Comparison of ENCODE assay signal across 9 cellular contexts in genomic region chr11:72103754-72104167, GRCh38. TPM values are rescaled to one million over a fixed set of nuclear protein-coding genes. Genes with fewer than 3 reads are reported as not detected.
DNase-seq lines count a peak whose midpoint lies in the region; ATAC-seq and TF ChIP-seq lines count a peak whose summit lies in the region.
"Had no signal": no experiment of that assay in that cellular context is flagged by ENCODE, and none has a peak within 500 bp of the region (broad histone marks: within the 10 kb centered on the region; RNA-seq: fewer than 3 reads in every experiment).

No MANE protein-coding gene starts in this region.

- peak overlapping the region; percentile 92 to 97 for H3K27ac Mint-ChIP-seq in effector memory CD8-positive, alpha-beta T cell

- H3K4me2 ChIP-seq in OCI-LY7 (ENCODE audit: low read length) (peak overlapping the region; percentile 70), neuronal stem cell (ENCODE audit: insufficient read depth, low read length, poor library complexity, severe bottlenecking) (peak overlapping the region; percentile 50)

- H3K27ac ChIP-seq in C4-2B (peak overlapping the region; percentile 96), OCI-LY7 (ENCODE audit: low read depth, low read length, poor library complexity, severe bottlenecking) (peak overlapping the region; percentile 38), neuronal stem cell (replicated peaks; ENCODE audit: low read length) (peak overlapping the region; percentile 69)

- peak overlapping the region; percentile 83 for H3K9ac ChIP-seq in neuronal stem cell (ENCODE audit: low read depth, low read length, poor library complexity)

- DNase-seq in OCI-LY7 (ENCODE audit: low spot score) (no peak), neuronal stem cell (ENCODE audit: low spot score) (no peak), posterior cingulate gyrus (no peak), erythroblast (lab: John Stamatoyannopoulos, UW) (no peak), SW 1271 (lab: John Stamatoyannopoulos, UW) (no peak)
- DNase-seq in effector memory CD8-positive, alpha-beta T cell = no peak

- H3K9me2 ChIP-seq in OCI-LY7 (ENCODE audit: insufficient read depth, low read length) = no peaks in the 10 kb centered on the region

- TF ChIP-seq CTCF in C4-2B (conservative IDR thresholded peaks at IDR 0.05) = no peak
- 0 out of 2 replicates have a peak, but pooled peaks have one; percentile 17 for TF ChIP-seq CTCF in OCI-LY7 (conservative IDR thresholded peaks at IDR 0.05; ENCODE audit: low read length)

- H3K79me2 ChIP-seq in OCI-LY7 (ENCODE audit: insufficient read depth, low read depth, low read length) = peaks cover 27% of the 10 kb centered on the region

- H3K4me1 Mint-ChIP-seq in effector memory CD8-positive, alpha-beta T cell (ENCODE audit: low read depth in 2 of 2) = peaks cover 34 to 38% of the 10 kb centered on the region in 2 donors

- no peak for TF ChIP-seq POLR2A in erythroblast (IDR thresholded peaks at IDR 0.05; ENCODE audit: low read length)

- no peak overlapping the region for H3K14ac ChIP-seq in neuronal stem cell (ENCODE audit: low read length)

- ATAC-seq in effector memory CD8-positive, alpha-beta T cell (replicated peaks) = no peak
- ATAC-seq in HG03159 (IDR thresholded peaks at IDR 0.05; ENCODE audit: unreplicated experiment) = no peak

- BruUV-seq in OCI-LY7 (replicated peaks; lab: Mats Ljungman, UMichigan) = TSS peak; percentile 87

- H2BK120ac ChIP-seq in neuronal stem cell (ENCODE audit: low read depth, low read length) = no peak overlapping the region

- peak overlapping the region; percentile 18 for H2BK12ac ChIP-seq in neuronal stem cell (ENCODE audit: low read length)

- CTCF ChIA-PET in OCI-LY7 (lab: Charles Lee; ENCODE audit: unreplicated experiment) = no interaction called here

- H3K23ac ChIP-seq in neuronal stem cell (ENCODE audit: low read depth, low read length, poor library complexity) = no peak overlapping the region

- H3K4me1 ChIP-seq in OCI-LY7 (ENCODE audit: insufficient read depth, low read length, poor library complexity, severe bottlenecking) (peaks cover 25% of the 10 kb centered on the region), neuronal stem cell (ENCODE audit: control insufficient read depth in 2 of 2, insufficient read depth in 1 of 2, low read depth in 1 of 2, low read length in 2 of 2) (peaks cover 9 to 11% of the 10 kb centered on the region in 2 donors)

- no CpG with 5 or more reads among the region's 11 CpGs for WGBS in neuronal stem cell (ENCODE audit: extremely low coverage in 2 of 2, insufficient read length in 2 of 2, insufficient replicate concordance in 1 of 2), 2 donors

- H4K91ac ChIP-seq in neuronal stem cell (ENCODE audit: low read depth, low read length, poor library complexity) = no peak overlapping the region

- no peaks in the 10 kb centered on the region for H3K27me3 ChIP-seq in neuronal stem cell (ENCODE audit: control insufficient read depth in 3 of 3, insufficient read depth in 3 of 3, low read depth in 1 of 3, low read length in 3 of 3)

- H3K36me3 ChIP-seq in OCI-LY7 (ENCODE audit: insufficient read depth, low read length) = peaks cover 26% of the 10 kb centered on the region
- H3K36me3 ChIP-seq in neuronal stem cell (replicated peaks in 1 of 2; ENCODE audit: control insufficient read depth in 2 of 2, insufficient read depth in 2 of 2, low read length in 2 of 2) = peaks cover 11 to 40% of the 10 kb centered on the region in 2 donors

- intact Hi-C loops in OCI-LY7 (cut with micrococcal nuclease; ENCODE audit: unreplicated experiment) (loop anchor here (1.0 kb wide), 2 partner anchors 9 to 23 kb away; partner anchors contain the start of genes ANAPC15, LRRC51 and NUMA1), posterior cingulate gyrus (cut with DNase I) (loop anchor here (1.0 to 5.0 kb wide), 3 partner anchors 9 to 176 kb away; partner anchors contain the start of genes ANAPC15, LRRC51, NUMA1 and RNF121)

- H4K20me1 ChIP-seq in OCI-LY7 (ENCODE audit: insufficient read depth, low read length) = no peaks in the 10 kb centered on the region

- H3K4ac ChIP-seq in neuronal stem cell (ENCODE audit: low read length) = no peak overlapping the region

- H2AK5ac ChIP-seq in neuronal stem cell (ENCODE audit: low read depth, low read length) = peak overlapping the region; percentile 20

- H3K4me3 Mint-ChIP-seq in effector memory CD8-positive, alpha-beta T cell = peak overlapping the region; percentile 79 to 88

- H2BK5ac ChIP-seq in neuronal stem cell (ENCODE audit: low read length) = no peak overlapping the region

- H2AFZ ChIP-seq in OCI-LY7 (ENCODE audit: low read length) = peak overlapping the region; percentile 74; the same call in 1 of the 2 replicates
- peak overlapping the region; percentile 54 for H2AFZ ChIP-seq in neuronal stem cell (ENCODE audit: low read length)

- peaks cover 4% of the 10 kb centered on the region for H3K79me1 ChIP-seq in neuronal stem cell (ENCODE audit: low read depth, low read length)

- H3K18ac ChIP-seq in neuronal stem cell (ENCODE audit: low read length) = peak overlapping the region; percentile 16

- no peaks in the 10 kb centered on the region for H3K9me3 Mint-ChIP-seq in effector memory CD8-positive, alpha-beta T cell

- peaks cover 21% of the 10 kb centered on the region for H3K36me3 Mint-ChIP-seq in effector memory CD8-positive, alpha-beta T cell (ENCODE audit: insufficient read depth)

- no peaks in the 10 kb centered on the region for H3K9me3 ChIP-seq in OCI-LY7 (ENCODE audit: low read length)
- H3K9me3 ChIP-seq in neuronal stem cell (replicated peaks in 1 of 2; ENCODE audit: control insufficient read depth in 2 of 2, insufficient read depth in 1 of 2, low read depth in 1 of 2, low read length in 2 of 2) = no peaks in the 10 kb centered on the region

- H3K4me3 ChIP-seq in OCI-LY7 (ENCODE audit: low read depth, low read length, poor library complexity, severe bottlenecking) (peak overlapping the region; percentile 56), neuronal stem cell (ENCODE audit: low read length in 2 of 2) (peak overlapping the region; percentile 31 to 82)

- no peak overlapping the region for H4K8ac ChIP-seq in neuronal stem cell (ENCODE audit: low read depth, low read length)

- no peaks in the 10 kb centered on the region for H3K27me3 Mint-ChIP-seq in effector memory CD8-positive, alpha-beta T cell

- POLR2A ChIA-PET in OCI-LY7 (lab: Charles Lee) = interaction anchor here (0.6 kb wide), 1 partner anchor 48 kb away, joined by 3 read pairs; no protein-coding TSS in a partner anchor

- peak overlapping the region; percentile 14 for H2BK15ac ChIP-seq in neuronal stem cell (ENCODE audit: low read length)

RNA-seq across cellular contexts. Expression of gene LAMTOR1, which starts 0.7 kb away (rescaled TPM):
- total RNA-seq in OCI-LY7 (2014; rRNA removed; shearing (Covaris generic)) = 50.7 and 64.1 TPM in 2 replicates
- total RNA-seq in OCI-LY7 (2022) = 58.6 and 61.8 TPM in 2 replicates
- polyA plus RNA-seq in neuronal stem cell (2013, experiment 1 of 2) = 66.8 TPM
- polyA plus RNA-seq in neuronal stem cell (2013, experiment 2 of 2) = 64.1 TPM

RNA-seq across cellular contexts. Expression of gene TOMT, which starts 2.0 kb away (rescaled TPM):
- not detected in 2 replicates for total RNA-seq in OCI-LY7 (2014; rRNA removed; shearing (Covaris generic))
- total RNA-seq in OCI-LY7 (2022) = not detected in 2 replicates
- polyA plus RNA-seq in neuronal stem cell (2013, experiment 1 of 2) = not detected
- not detected for polyA plus RNA-seq in neuronal stem cell (2013, experiment 2 of 2)
- total RNA-seq: T-helper 1 cell treated with Interleukin-12 subunit alpha and Interleukin-12 subunit beta and Interleukin-4 antibody, amounts not matched to agents 30 ng/mL and 1 ng/mL, for 36 hours had no signal

RNA-seq across cellular contexts. Expression of gene ANAPC15, which starts 8.7 kb away (rescaled TPM):
- total RNA-seq in OCI-LY7 (2014; rRNA removed; shearing (Covaris generic)) = 48.2 and 77.7 TPM in 2 replicates
- total RNA-seq in OCI-LY7 (2022) = 61.2 and 62.4 TPM in 2 replicates
- 59.7 TPM for polyA plus RNA-seq in neuronal stem cell (2013, experiment 1 of 2)
- 57.4 TPM for polyA plus RNA-seq in neuronal stem cell (2013, experiment 2 of 2)

RNA-seq across cellular contexts. Expression of gene LRRC51, which starts 23.1 kb away (rescaled TPM):
- 15.3 and 21.1 TPM in 2 replicates for total RNA-seq in OCI-LY7 (2014; rRNA removed; shearing (Covaris generic))
- 9.9 and 10.8 TPM in 2 replicates for total RNA-seq in OCI-LY7 (2022)
- polyA plus RNA-seq in neuronal stem cell (2013, experiment 1 of 2) = 7.1 TPM
- polyA plus RNA-seq in neuronal stem cell (2013, experiment 2 of 2) = 8.5 TPM

RNA-seq across cellular contexts. Expression of gene NUMA1, which starts 23.4 kb away (rescaled TPM):
- total RNA-seq in OCI-LY7 (2014; rRNA removed; shearing (Covaris generic)) = 159 and 160 TPM in 2 replicates
- 148 and 172 TPM in 2 replicates for total RNA-seq in OCI-LY7 (2022)
- 81.2 TPM for polyA plus RNA-seq in neuronal stem cell (2013, experiment 1 of 2)
- 78.8 TPM for polyA plus RNA-seq in neuronal stem cell (2013, experiment 2 of 2)

Comparison
In these comparisons a context has a peak if more than half of its experiments do, and no peak if none do; other contexts are left out.
1. H3K27ac ChIP-seq: peak in every context shown above with its lines; median percentile 96 in C4-2B; 69 in neuronal stem cell; 38 in OCI-LY7.